ENCODE assay signal across 23 cellular contexts in the genomic region with DNA sequence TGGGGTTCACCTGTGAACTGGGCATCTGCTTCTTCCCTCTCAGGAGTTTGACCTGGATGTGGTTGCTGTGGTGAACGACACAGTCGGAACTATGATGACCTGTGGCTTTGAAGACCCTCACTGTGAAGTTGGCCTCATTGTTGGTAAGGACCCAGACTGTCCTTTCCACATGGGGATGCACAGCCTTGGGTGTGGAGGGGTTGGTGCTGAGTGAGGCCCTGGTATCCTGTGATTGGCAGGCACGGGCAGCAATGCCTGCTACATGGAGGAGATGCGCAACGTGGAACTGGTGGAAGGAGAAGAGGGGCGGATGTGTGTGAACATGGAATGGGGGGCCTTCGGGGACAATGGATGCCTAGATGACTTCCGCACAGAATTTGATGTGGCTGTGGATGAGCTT.
"Had no signal": no experiment of that assay in that cellular context is flagged by ENCODE, and none has a peak within 500 bp of the region (broad histone marks: within the 10 kb centered on the region; RNA-seq: fewer than 3 reads in every experiment).

No MANE protein-coding gene starts in this region.

- H3K4me3 ChIP-seq: coronary artery, gastrocnemius medialis, heart left ventricle, left lung, prostate gland, right atrium auricular region, skin epidermis, stomach, thoracic aorta had no signal

- H3K4me2 ChIP-seq: SK-N-SH had no signal

- H3K27me3 ChIP-seq: brain microvascular endothelial cell, gastrocnemius medialis, heart left ventricle, left lung, right atrium auricular region, stomach had no signal

- H3K9me3 Mint-ChIP-seq: activated CD4-positive, alpha-beta T cell treated with anti-CD3 and anti-CD28 coated beads, Interleukin-2, amount 10 ng/mL, durations not matched to agents 24 days and 14 days; nephron progenitor cell; T-cell had no signal

- H3K27ac Mint-ChIP-seq: activated CD4-positive, alpha-beta T cell treated with anti-CD3 and anti-CD28 coated beads, Interleukin-2, amount 10 ng/mL, durations not matched to agents 24 days and 14 days; activated naive CD8-positive, alpha-beta T cell; nephron progenitor cell; T-cell had no signal

- H3K27me3 Mint-ChIP-seq: activated CD4-positive, alpha-beta T cell treated with anti-CD3 and anti-CD28 coated beads, Interleukin-2, amount 10 ng/mL, durations not matched to agents 24 days and 14 days; activated naive CD8-positive, alpha-beta T cell; T-cell had no signal

- H3K4me3 Mint-ChIP-seq: activated CD4-positive, alpha-beta T cell treated with anti-CD3 and anti-CD28 coated beads, Interleukin-2, amount 10 ng/mL, durations not matched to agents 24 days and 14 days; activated naive CD8-positive, alpha-beta T cell; nephron progenitor cell; T-cell had no signal

- ATAC-seq: esophagus mucosa, gastrocnemius medialis, heart left ventricle, left lung, T-cell had no signal

- DNase-seq: activated CD4-positive, alpha-beta T cell treated with anti-CD3 and anti-CD28 coated beads, Interleukin-2, amount 10 ng/mL, durations not matched to agents 24 days and 14 days; activated CD4-positive, CD25-positive, alpha-beta regulatory T cell; activated gamma-delta T cell; brain microvascular endothelial cell; gastrocnemius medialis; heart left ventricle; left lung; midbrain; nephron progenitor cell; stimulated activated CD4-positive, alpha-beta T cell treated with anti-CD3 and anti-CD28 coated beads, Interleukin-15, amount 100 ng/mL, for 24 hours; stimulated activated CD4-positive, alpha-beta T cell treated with anti-CD3 and anti-CD28 coated beads, Interleukin-2, amount 100 ng/mL, for 48 hours; stomach; T-cell; T1000 had no signal

- FAIRE-seq: endometrium had no signal

- H3K4me1 ChIP-seq: gastrocnemius medialis, heart left ventricle, prostate gland, right atrium auricular region, stomach had no signal

- H3K4me1 Mint-ChIP-seq: nephron progenitor cell had no signal

- H3K36me3 ChIP-seq: prostate gland, right atrium auricular region had no signal

- H3K9ac ChIP-seq: SK-N-SH had no signal

- H3K9me3 ChIP-seq: gastrocnemius medialis, heart left ventricle, left lung, prostate gland, right atrium auricular region, SK-N-SH, stomach, thoracic aorta had no signal

- H3K27ac ChIP-seq: brain microvascular endothelial cell, coronary artery, gastrocnemius medialis, heart left ventricle, left lung, prostate gland, right atrium auricular region, skin epidermis, stomach, thoracic aorta had no signal
